In genomic region chr4:25229804-25230203, GRCh38 we compare ENCODE assay signal across 28 cellular contexts.
"Had no signal": no experiment of that assay in that cellular context is flagged by ENCODE, and none has a peak within 500 bp of the region (broad histone marks: within the 10 kb centered on the region; RNA-seq: fewer than 3 reads in every experiment).

No MANE protein-coding gene starts in this region.

- H3K9ac ChIP-seq: neural progenitor cell, parathyroid adenoma had no signal

- DNase-seq: natural killer cell; occipital lobe; ovary; posterior cingulate gyrus; psoas muscle; right cardiac atrium; stimulated activated CD4-positive, alpha-beta T cell treated with anti-CD3 and anti-CD28 coated beads, Interleukin-15, amount 100 ng/mL, for 24 hours; stimulated activated CD4-positive, alpha-beta T cell treated with anti-CD3 and anti-CD28 coated beads, Interleukin-2, amount 100 ng/mL, for 24 hours; stimulated activated CD4-positive, alpha-beta T cell treated with anti-CD3 and anti-CD28 coated beads, Interleukin-2, amount 100 ng/mL, for 48 hours; stimulated activated CD4-positive, alpha-beta T cell treated with anti-CD3 and anti-CD28 coated beads, Interleukin-4, amount 100 ng/mL, for 24 hours; stimulated activated naive B cell treated with anti-CD40 and anti-IgM and Interleukin-4, amounts not matched to agents 10 μg/mL and 1 μg/mL and 100 μg/mL, for 72 hours; stimulated activated naive CD4-positive, alpha-beta T cell treated with Interleukin-2 at 50 U/mL for 16 hours; stomach; thyroid gland; trophoblast cell; upper lobe of left lung had no signal

- H3K27ac Mint-ChIP-seq: natural killer cell; nephron; neural progenitor cell; progenitor cell of endocrine pancreas; stimulated activated effector memory CD8-positive, alpha-beta T cell treated with anti-CD3 and anti-CD28 coated beads, Interleukin-12 subunit alpha, Interleukin-12 subunit beta, amount 100 ng/mL, for 72 hours; stimulated activated naive B cell treated with anti-CD40 and anti-IgM and Interleukin-4, amounts not matched to agents 10 μg/mL and 1 μg/mL and 100 μg/mL, for 72 hours; stimulated activated naive CD8-positive, alpha-beta T cell treated with anti-CD3 and anti-CD28 coated beads, Interleukin-15, Interleukin-2, amounts not matched to agents 100 ng/mL and 50 ng/mL, for 24 hours had no signal

- H3K4me1 ChIP-seq: neural progenitor cell, parathyroid adenoma, psoas muscle, thyroid gland, tibial nerve, upper lobe of left lung, vagina had no signal

- H3K36me3 ChIP-seq: ovary, stomach, thoracic aorta, thyroid gland, upper lobe of left lung, vagina had no signal

- FAIRE-seq: urothelium cell line had no signal

- H3K9me3 ChIP-seq: ovary, thyroid gland, vagina had no signal

- H3K4me3 Mint-ChIP-seq: natural killer cell; neural progenitor cell; stimulated activated effector memory CD8-positive, alpha-beta T cell treated with anti-CD3 and anti-CD28 coated beads, Interleukin-12 subunit alpha, Interleukin-12 subunit beta, amount 100 ng/mL, for 72 hours; stimulated activated naive B cell treated with anti-CD40 and anti-IgM and Interleukin-4, amounts not matched to agents 10 μg/mL and 1 μg/mL and 100 μg/mL, for 72 hours; stimulated activated naive CD8-positive, alpha-beta T cell treated with anti-CD3 and anti-CD28 coated beads, Interleukin-15, Interleukin-2, amounts not matched to agents 100 ng/mL and 50 ng/mL, for 24 hours had no signal

- H3K27me3 ChIP-seq: ovary, stomach, thyroid gland, tibial nerve, upper lobe of left lung, vagina had no signal

- H3K27ac ChIP-seq: neural progenitor cell, ovary, parathyroid adenoma, psoas muscle, skin epidermis, stomach, thoracic aorta, thyroid gland, tibial nerve, upper lobe of left lung, vagina had no signal

- ATAC-seq: natural killer cell; psoas muscle; right cardiac atrium; sciatic nerve; stimulated activated effector memory CD8-positive, alpha-beta T cell treated with anti-CD3 and anti-CD28 coated beads, Interleukin-12 subunit alpha, Interleukin-12 subunit beta, amount 100 ng/mL, for 72 hours; stimulated activated naive B cell treated with anti-CD40 and anti-IgM and Interleukin-4, amounts not matched to agents 10 μg/mL and 1 μg/mL and 100 μg/mL, for 72 hours had no signal

- H3K4me3 ChIP-seq: neural progenitor cell, ovary, psoas muscle, skin epidermis, stomach, thoracic aorta, thyroid gland, tibial nerve, upper lobe of left lung, vagina had no signal

- H3K27me3 Mint-ChIP-seq: progenitor cell of endocrine pancreas; stimulated activated naive B cell treated with anti-CD40 and anti-IgM and Interleukin-4, amounts not matched to agents 10 μg/mL and 1 μg/mL and 100 μg/mL, for 72 hours; stimulated activated naive CD8-positive, alpha-beta T cell treated with anti-CD3 and anti-CD28 coated beads, Interleukin-15, Interleukin-2, amounts not matched to agents 100 ng/mL and 50 ng/mL, for 24 hours had no signal
